In the genomic region with DNA sequence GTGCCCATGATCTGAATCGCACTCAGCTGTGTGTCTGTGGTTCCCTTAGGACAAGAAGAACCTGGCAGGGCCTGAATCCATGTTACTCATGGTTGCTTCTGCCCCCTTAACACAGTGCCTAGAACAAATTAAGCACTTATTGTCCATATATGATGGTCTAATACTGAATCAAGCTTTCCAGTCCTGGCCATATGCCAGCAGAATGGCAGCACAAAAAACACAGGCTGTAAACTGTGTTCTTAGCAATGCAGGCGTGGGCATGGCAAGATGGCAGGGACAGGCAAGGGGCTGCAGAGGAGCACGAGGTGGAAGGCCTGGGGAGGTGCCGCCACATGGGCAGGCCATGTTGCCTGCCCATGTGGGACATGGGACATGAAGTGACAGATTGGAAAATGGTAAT, we compare ENCODE assay signal across 15 cellular contexts.
DNase-seq lines count a peak whose midpoint lies in the region; ATAC-seq and TF ChIP-seq lines count a peak whose summit lies in the region.
"Had no signal": no experiment of that assay in that cellular context is flagged by ENCODE, and none has a peak within 500 bp of the region (broad histone marks: within the 10 kb centered on the region; RNA-seq: fewer than 3 reads in every experiment).

No MANE protein-coding gene starts in this region.

- WGBS in upper lobe of left lung, 2 donors = 88 to 98% methylated on average over 4 of the region's 4 CpGs

- no peak for TF ChIP-seq CTCF in HFFc6 (IDR thresholded peaks at IDR 0.05)
- TF ChIP-seq CTCF in chondrocyte (IDR thresholded peaks at IDR 0.05) = no peak
- no peak for TF ChIP-seq CTCF in upper lobe of left lung (IDR thresholded peaks at IDR 0.05)

- ATAC-seq in sciatic nerve (no peak), upper lobe of left lung (ENCODE audit: low FRiP score in 2 of 2) (no peak)

- peak overlapping the region; percentile 33; the same call in 1 of the 2 replicates for H3K4me3 Mint-ChIP-seq in HFFc6
- H3K4me3 Mint-ChIP-seq in chondrocyte (ENCODE audit: unreplicated experiment) = no peak overlapping the region
- H3K4me3 Mint-ChIP-seq: CD14-positive monocyte had no signal

- H3K9me3 Mint-ChIP-seq in HFFc6 (no peaks in the 10 kb centered on the region), chondrocyte (ENCODE audit: low read depth) (no peaks in the 10 kb centered on the region)

- H3K36me3 ChIP-seq in BLaER1 (peaks cover 44% of the 10 kb centered on the region), upper lobe of left lung (peaks cover 4 to 45% (median 27%) of the 10 kb centered on the region in 4 donors)

- TF ChIP-seq POLR2A in upper lobe of left lung (IDR thresholded peaks at IDR 0.05) = no peak

- H3K27me3 ChIP-seq in BLaER1 (no peaks in the 10 kb centered on the region), upper lobe of left lung (no peaks in the 10 kb centered on the region)

- H3K27ac ChIP-seq in BLaER1 (peak overlapping the region; percentile 70), upper lobe of left lung (no peak overlapping the region)
- H3K27ac ChIP-seq: PC-9 had no signal

- H3K9ac ChIP-seq in BLaER1 = no peak overlapping the region; the same call in 1 of the 2 replicates

- no peak overlapping the region for H3K4me3 ChIP-seq in BLaER1
- no peak overlapping the region for H3K4me3 ChIP-seq in upper lobe of left lung
- H3K4me3 ChIP-seq: PC-9 had no signal

- H3K27ac Mint-ChIP-seq in HFFc6 (peak overlapping the region; percentile 76), chondrocyte (ENCODE audit: unreplicated experiment) (peak overlapping the region; percentile 82)

- H3K4me2 ChIP-seq in BLaER1 = peak overlapping the region; percentile 81
- H3K4me2 ChIP-seq: PC-9 had no signal

- H3K27me3 Mint-ChIP-seq in HFFc6 (ENCODE audit: insufficient read depth) (peaks cover 3% of the 10 kb centered on the region), chondrocyte (ENCODE audit: low read depth) (no peaks in the 10 kb centered on the region)

- no peaks in the 10 kb centered on the region for H4K20me1 ChIP-seq in BLaER1

- DNase-seq in HFFc6 (no peak), chondrocyte (ENCODE audit: low spot score) (peak; percentile 54), sciatic nerve (ENCODE audit: low spot score) (peak; percentile 57), RPMI8226 (no peak), upper lobe of left lung (no peak), superior temporal gyrus (ENCODE audit: extremely low spot score) (no peak)
- no peak for DNase-seq in activated CD8-positive, alpha-beta memory T cell treated with anti-CD3 and anti-CD28 coated beads, Interleukin-2, amount 50 U/mL, for 48 hours
- DNase-seq: H7, KG1, NCI-H1436, NCI-H2081, NCI-H748 treated with DMSO at 0.1 percent for 48 hours, PC-9 had no signal

- intact Hi-C loops in sciatic nerve (cut with DNase I) = no loop called here

- H3K36me3 Mint-ChIP-seq in HFFc6 (ENCODE audit: low read depth) = peaks cover 55% of the 10 kb centered on the region
- H3K36me3 Mint-ChIP-seq in chondrocyte (ENCODE audit: low read depth) = peaks cover 29% of the 10 kb centered on the region

- H3K9me3 ChIP-seq in BLaER1 (peaks cover 14% of the 10 kb centered on the region), upper lobe of left lung (no peaks in the 10 kb centered on the region)

- H3K4me1 Mint-ChIP-seq in HFFc6 (ENCODE audit: low read depth) = peaks cover 62% of the 10 kb centered on the region
- H3K4me1 Mint-ChIP-seq in chondrocyte (ENCODE audit: low read depth) = peaks cover 56% of the 10 kb centered on the region

- H3K4me1 ChIP-seq in BLaER1 (peaks cover 85% of the 10 kb centered on the region), upper lobe of left lung (peaks cover 6 to 10% (median 10%) of the 10 kb centered on the region in 4 donors)

- TF ChIP-seq EP300 in upper lobe of left lung (IDR thresholded peaks at IDR 0.05) = no peak

Comparison
In these comparisons a context has a peak if more than half of its experiments do, and no peak if none do; other contexts are left out.
1. DNase-seq: peak in chondrocyte (single experiment) and sciatic nerve (single experiment); none in HFFc6 (single experiment), RPMI8226 (single experiment), upper lobe of left lung (0 of 2), superior temporal gyrus (single experiment) and activated CD8-positive, alpha-beta memory T cell treated with anti-CD3 and anti-CD28 coated beads, Interleukin-2, amount 50 U/mL, for 48 hours (single experiment).